In the genomic region with DNA sequence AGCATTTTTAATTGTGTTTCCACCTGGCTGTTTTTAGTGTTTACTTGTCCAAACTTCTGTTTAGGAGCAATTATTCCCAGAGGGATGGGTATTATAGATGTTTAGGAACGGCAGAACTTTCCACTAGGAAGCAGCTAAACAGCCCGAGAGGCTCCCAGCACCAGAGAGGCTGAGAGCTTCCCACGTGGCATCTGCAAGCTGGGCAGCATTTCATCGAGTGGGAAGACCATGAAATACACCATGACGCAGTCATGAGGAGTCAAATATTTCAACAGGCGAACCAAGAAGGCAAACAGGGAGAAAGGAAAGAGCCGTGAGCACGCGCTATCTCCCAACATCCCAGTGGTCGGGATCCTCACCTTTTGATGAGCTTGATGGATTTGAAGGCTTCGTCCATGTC, we compare ENCODE assay signal across 22 cellular contexts. TPM values are rescaled to one million over a fixed set of nuclear protein-coding genes. Genes with fewer than 3 reads are reported as not detected.
"Had no signal": no experiment of that assay in that cellular context is flagged by ENCODE, and none has a peak within 500 bp of the region (broad histone marks: within the 10 kb centered on the region; RNA-seq: fewer than 3 reads in every experiment).

No MANE protein-coding gene starts in this region.

- H3K4me1 ChIP-seq: colonic mucosa, left lung, pancreas, right lobe of liver, upper lobe of right lung had no signal

- H3K27me3 ChIP-seq: ascending aorta, colonic mucosa, heart left ventricle, left lung, pancreas, right lobe of liver, stomach, testis, upper lobe of right lung had no signal

- H3K27ac ChIP-seq: colonic mucosa, left lung, pancreas, right lobe of liver, stomach, testis, upper lobe of right lung had no signal

- ATAC-seq: heart left ventricle, left lung, pancreas, right lobe of liver, upper lobe of right lung had no signal

- DNase-seq: activated naive CD4-positive, alpha-beta T cell treated with Interleukin-2 at 50 U/mL for 16 hours; colonic mucosa; endodermal cell; foreskin melanocyte; heart left ventricle; left lung; pancreas; right lobe of liver; SK-N-SH; small intestine; stimulated activated CD4-positive, alpha-beta T cell treated with anti-CD3 and anti-CD28 coated beads, Interleukin-15, amount 100 ng/mL, for 24 hours; stimulated activated CD4-positive, alpha-beta T cell treated with anti-CD3 and anti-CD28 coated beads, Interleukin-4, amount 100 ng/mL, for 1 hour; stomach; T-helper 9 cell; testis; upper lobe of right lung had no signal

- H3K9me3 ChIP-seq: ascending aorta, colonic mucosa, heart left ventricle, left lung, pancreas, right lobe of liver, SK-N-SH, stomach, testis, upper lobe of right lung had no signal

- H3K27me3 Mint-ChIP-seq: central memory CD8-positive, alpha-beta T cell had no signal

- H3K4me1 Mint-ChIP-seq: endodermal cell, mesothelial cell of epicardium had no signal

- H3K4me3 Mint-ChIP-seq: central memory CD8-positive, alpha-beta T cell; endodermal cell; mesothelial cell of epicardium had no signal

- H3K27ac Mint-ChIP-seq: activated T-helper 2 cell treated with anti-CD3 and anti-CD28 coated beads, Interferon-gamma antibody, Interleukin-2, Interleukin-4, amounts not matched to agents 10 μg/mL and 5 μg/mL and 100 μg/mL, durations not matched to agents 14 hours and 24 hours and 36 hours; mesothelial cell of epicardium had no signal

- H3K9me3 Mint-ChIP-seq: activated T-helper 2 cell treated with anti-CD3 and anti-CD28 coated beads, Interferon-gamma antibody, Interleukin-2, Interleukin-4, amounts not matched to agents 10 μg/mL and 5 μg/mL and 100 μg/mL, durations not matched to agents 14 hours and 24 hours and 36 hours; central memory CD8-positive, alpha-beta T cell; endodermal cell; mesothelial cell of epicardium had no signal

- H3K4me3 ChIP-seq: ascending aorta, colonic mucosa, heart left ventricle, left lung, pancreas, right lobe of liver, stomach, testis, upper lobe of right lung had no signal

RNA-seq across cellular contexts. Expression of a gene that starts 24.1 kb away (rescaled TPM):
- total RNA-seq: endodermal cell, epithelial cell of proximal tubule had no signal
- polyA plus RNA-seq: neural cell had no signal
